ENCODE assay signal across 1 cellular context in the genomic region with DNA sequence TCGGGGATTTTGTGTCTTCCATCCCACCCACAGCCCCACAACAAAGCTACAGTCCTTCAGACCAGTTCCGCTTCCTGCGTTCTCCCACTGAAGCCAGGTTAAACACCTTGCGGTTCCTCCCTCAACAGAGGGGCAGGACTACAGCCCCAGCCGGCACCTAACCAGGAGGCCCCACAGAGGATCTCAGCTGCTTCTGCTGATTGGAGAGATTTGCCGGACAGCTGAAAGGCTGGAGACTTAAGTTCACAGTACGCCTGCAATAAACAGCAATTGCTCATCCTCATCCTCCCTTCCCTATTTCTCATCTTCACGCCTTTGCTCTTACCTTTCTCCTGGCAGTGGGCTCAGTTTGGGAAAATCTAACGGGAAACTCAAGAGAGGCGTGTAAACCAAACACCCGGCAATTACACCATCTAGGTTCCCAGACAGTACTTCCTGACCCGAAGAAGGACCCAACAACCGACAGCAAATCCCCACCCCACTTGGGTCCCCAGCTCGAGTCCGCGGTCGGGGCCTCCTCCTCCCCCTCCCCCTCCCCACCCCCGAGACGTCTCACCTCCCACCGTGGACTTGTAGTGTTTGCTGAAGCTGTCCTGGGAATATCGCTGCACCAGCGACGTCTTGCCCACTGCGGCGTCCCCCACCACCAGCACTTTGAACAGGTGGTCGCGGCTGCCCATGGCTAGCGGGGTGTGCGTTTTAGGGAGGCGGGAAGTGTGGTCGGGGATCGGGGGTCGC.
TF ChIP-seq lines count a peak whose summit lies in the region.

No MANE protein-coding gene starts in this region.

TF ChIP-seq in HEK293, 187 proteins besides CTCF, POLR2A, EP300 and RAD21 (continued from another document):
- TF ChIP-seq, protein P1, sequence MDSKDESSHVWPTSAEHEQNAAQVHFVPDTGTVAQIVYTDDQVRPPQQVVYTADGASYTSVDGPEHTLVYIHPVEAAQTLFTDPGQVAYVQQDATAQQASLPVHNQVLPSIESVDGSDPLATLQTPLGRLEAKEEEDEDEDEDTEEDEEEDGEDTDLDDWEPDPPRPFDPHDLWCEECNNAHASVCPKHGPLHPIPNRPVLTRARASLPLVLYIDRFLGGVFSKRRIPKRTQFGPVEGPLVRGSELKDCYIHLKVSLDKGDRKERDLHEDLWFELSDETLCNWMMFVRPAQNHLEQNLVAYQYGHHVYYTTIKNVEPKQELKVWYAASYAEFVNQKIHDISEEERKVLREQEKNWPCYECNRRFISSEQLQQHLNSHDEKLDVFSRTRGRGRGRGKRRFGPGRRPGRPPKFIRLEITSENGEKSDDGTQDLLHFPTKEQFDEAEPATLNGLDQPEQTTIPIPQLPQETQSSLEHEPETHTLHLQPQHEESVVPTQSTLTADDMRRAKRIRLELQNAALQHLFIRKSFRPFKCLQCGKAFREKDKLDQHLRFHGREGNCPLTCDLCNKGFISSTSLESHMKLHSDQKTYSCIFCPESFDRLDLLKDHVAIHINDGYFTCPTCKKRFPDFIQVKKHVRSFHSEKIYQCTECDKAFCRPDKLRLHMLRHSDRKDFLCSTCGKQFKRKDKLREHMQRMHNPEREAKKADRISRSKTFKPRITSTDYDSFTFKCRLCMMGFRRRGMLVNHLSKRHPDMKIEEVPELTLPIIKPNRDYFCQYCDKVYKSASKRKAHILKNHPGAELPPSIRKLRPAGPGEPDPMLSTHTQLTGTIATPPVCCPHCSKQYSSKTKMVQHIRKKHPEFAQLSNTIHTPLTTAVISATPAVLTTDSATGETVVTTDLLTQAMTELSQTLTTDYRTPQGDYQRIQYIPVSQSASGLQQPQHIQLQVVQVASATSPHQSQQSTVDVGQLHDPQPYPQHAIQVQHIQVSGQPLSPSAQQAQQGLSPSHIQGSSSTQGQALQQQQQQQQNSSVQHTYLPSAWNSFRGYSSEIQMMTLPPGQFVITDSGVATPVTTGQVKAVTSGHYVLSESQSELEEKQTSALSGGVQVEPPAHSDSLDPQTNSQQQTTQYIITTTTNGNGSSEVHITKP (tag by site-specific recombination; IDR thresholded peaks at IDR 0.05) = peak; percentile 73
- TF ChIP-seq SCRT2 (tag by site-specific recombination; IDR thresholded peaks at IDR 0.05) (peak; percentile 68; the same call in 1 of the 2 replicates), ZSCAN23 (tag by site-specific recombination; IDR thresholded peaks at IDR 0.05) (no peak), SP2 (tag by site-specific recombination; IDR thresholded peaks at IDR 0.05) (peak; percentile 38; the same call in 1 of the 2 replicates), ZNF202 (tag by site-specific recombination; IDR thresholded peaks at IDR 0.05; ENCODE audit: borderline replicate concordance) (no peak), ZNF112 (tag by site-specific recombination; IDR thresholded peaks at IDR 0.05) (no peak), ZNF335 (tag by site-specific recombination; conservative IDR thresholded peaks at IDR 0.05) (peak; percentile 95)
- TF ChIP-seq, protein P2, sequence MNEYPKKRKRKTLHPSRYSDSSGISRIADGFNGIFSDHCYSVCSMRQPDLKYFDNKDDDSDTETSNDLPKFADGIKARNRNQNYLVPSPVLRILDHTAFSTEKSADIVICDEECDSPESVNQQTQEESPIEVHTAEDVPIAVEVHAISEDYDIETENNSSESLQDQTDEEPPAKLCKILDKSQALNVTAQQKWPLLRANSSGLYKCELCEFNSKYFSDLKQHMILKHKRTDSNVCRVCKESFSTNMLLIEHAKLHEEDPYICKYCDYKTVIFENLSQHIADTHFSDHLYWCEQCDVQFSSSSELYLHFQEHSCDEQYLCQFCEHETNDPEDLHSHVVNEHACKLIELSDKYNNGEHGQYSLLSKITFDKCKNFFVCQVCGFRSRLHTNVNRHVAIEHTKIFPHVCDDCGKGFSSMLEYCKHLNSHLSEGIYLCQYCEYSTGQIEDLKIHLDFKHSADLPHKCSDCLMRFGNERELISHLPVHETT (tag by site-specific recombination; IDR thresholded peaks at IDR 0.05) = no peak
